Comparison of ENCODE assay signal across 33 cellular contexts in the genomic region with DNA sequence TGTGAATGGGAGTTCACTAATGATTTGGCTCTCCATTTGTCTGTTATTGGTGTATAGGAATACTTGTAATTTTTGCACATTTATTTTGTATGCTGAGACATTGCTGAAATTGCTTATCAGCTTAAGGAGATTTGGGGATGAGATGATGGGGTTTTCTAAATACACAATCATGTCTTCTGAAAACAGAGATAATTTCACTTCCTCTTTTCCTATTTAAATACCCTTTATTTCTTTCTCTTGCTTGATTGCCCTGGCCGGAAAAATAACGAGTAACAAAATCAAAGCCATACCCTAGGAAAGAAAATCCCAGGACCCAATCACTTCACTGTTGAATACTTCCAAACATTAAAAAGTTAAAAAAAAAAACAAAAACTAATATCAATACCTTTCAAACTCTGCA.
"Had no signal": no experiment of that assay in that cellular context is flagged by ENCODE, and none has a peak within 500 bp of the region (broad histone marks: within the 10 kb centered on the region; RNA-seq: fewer than 3 reads in every experiment).

No MANE protein-coding gene starts in this region.

- H3K36me3 Mint-ChIP-seq: activated naive CD8-positive, alpha-beta T cell had no signal

- H3K9me3 ChIP-seq: adrenal gland, body of pancreas, esophagus muscularis mucosa, gastrocnemius medialis had no signal

- H3K27me3 Mint-ChIP-seq: activated B cell treated with CpG ODN at 0.5 μM for 24 hours; activated naive CD8-positive, alpha-beta T cell; activated naive CD8-positive, alpha-beta T cell treated with anti-CD3 and anti-CD28 coated beads, Interleukin-2, amount 50 U/mL, for 24 hours; activated T-helper 17 cell treated with anti-CD3 and anti-CD28 coated beads, Interleukin-2, amount 50 U/mL, for 72 hours; effector memory CD8-positive, alpha-beta T cell had no signal

- H3K4me1 Mint-ChIP-seq: activated naive CD8-positive, alpha-beta T cell treated with anti-CD3 and anti-CD28 coated beads, Interleukin-2, amount 50 U/mL, for 24 hours; activated T-helper 17 cell treated with anti-CD3 and anti-CD28 coated beads, Interleukin-2, amount 50 U/mL, for 72 hours had no signal

- DNase-seq: activated B cell treated with CpG ODN at 0.5 μM for 24 hours; activated CD4-positive, alpha-beta T cell treated with anti-CD3 and anti-CD28 coated beads for 48 hours; activated CD4-positive, alpha-beta T cell treated with anti-CD3 and anti-CD28 coated beads, Interleukin-2, amount 50 U/mL, for 1 hour; activated CD4-positive, alpha-beta T cell treated with anti-CD3 and anti-CD28 coated beads, Interleukin-2, amount 50 U/mL, for 48 hours; activated CD8-positive, alpha-beta memory T cell treated with anti-CD3 and anti-CD28 coated beads for 24 hours; activated CD8-positive, alpha-beta T cell treated with anti-CD3 and anti-CD28 coated beads for 36 hours; activated effector memory CD4-positive, alpha-beta T cell treated with Interleukin-2 at 50 U/mL for 16 hours; activated gamma-delta T cell treated with Interleukin-2 at 50 U/mL for 16 hours; activated naive CD4-positive, alpha-beta T cell treated with anti-CD3 and anti-CD28 coated beads, Interleukin-2, amount 50 U/mL, for 16 hours; activated naive CD4-positive, alpha-beta T cell treated with Interleukin-2 at 50 U/mL for 16 hours; activated naive CD8-positive, alpha-beta T cell treated with anti-CD3 and anti-CD28 coated beads, Interleukin-2, amount 50 U/mL, for 24 hours; activated T-cell treated with anti-CD3 and anti-CD28 coated beads, Interleukin-2, amount 50 U/mL, for 4 hours; adrenal gland; amygdala; aorta; body of pancreas; caudate nucleus; cortex of kidney; dermis blood vessel endothelial cell; effector CD4-positive, alpha-beta T cell; effector memory CD8-positive, alpha-beta T cell; erythroblast; foreskin keratinocyte; gastrocnemius medialis; glutamatergic neuron; heart left ventricle; hippocampal formation; T1000; WERI-Rb-1 had no signal

- H3K4me3 Mint-ChIP-seq: activated B cell treated with CpG ODN at 0.5 μM for 24 hours; activated CD8-positive, alpha-beta T cell treated with anti-CD3 and anti-CD28 coated beads for 36 hours; activated naive CD8-positive, alpha-beta T cell; activated naive CD8-positive, alpha-beta T cell treated with anti-CD3 and anti-CD28 coated beads, Interleukin-2, amount 50 U/mL, for 24 hours; activated T-cell treated with anti-CD3 and anti-CD28 coated beads, Interleukin-2, amount 50 U/mL, for 4 hours; activated T-helper 17 cell treated with anti-CD3 and anti-CD28 coated beads, Interleukin-2, amount 50 U/mL, for 72 hours; effector memory CD8-positive, alpha-beta T cell had no signal

- H3K27ac ChIP-seq: adrenal gland, body of pancreas, esophagus muscularis mucosa, foreskin keratinocyte, gastrocnemius medialis, heart left ventricle, WERI-Rb-1 had no signal

- H3K9me3 Mint-ChIP-seq: activated T-cell treated with anti-CD3 and anti-CD28 coated beads, Interleukin-2, amount 50 U/mL, for 4 hours; activated T-helper 17 cell treated with anti-CD3 and anti-CD28 coated beads, Interleukin-2, amount 50 U/mL, for 72 hours had no signal

- H3K4me1 ChIP-seq: adrenal gland, body of pancreas, esophagus muscularis mucosa, foreskin keratinocyte, gastrocnemius medialis, heart left ventricle had no signal

- ATAC-seq: activated CD4-positive, CD25-positive, alpha-beta regulatory T cell treated with anti-CD3 and anti-CD28 coated beads, Interleukin-2, amount 50 U/mL, for 24 hours; activated CD8-positive, alpha-beta T cell treated with anti-CD3 and anti-CD28 coated beads for 36 hours; activated naive CD8-positive, alpha-beta T cell treated with anti-CD3 and anti-CD28 coated beads, Interleukin-2, amount 50 U/mL, for 24 hours; activated T-cell treated with anti-CD3 and anti-CD28 coated beads, Interleukin-2, amount 50 U/mL, for 4 hours; activated T-helper 17 cell treated with anti-CD3 and anti-CD28 coated beads, Interleukin-2, amount 50 U/mL, for 72 hours; body of pancreas; effector memory CD8-positive, alpha-beta T cell; foreskin keratinocyte; gastrocnemius medialis; heart left ventricle had no signal

- H3K27ac Mint-ChIP-seq: activated B cell treated with CpG ODN at 0.5 μM for 24 hours; activated CD8-positive, alpha-beta T cell treated with anti-CD3 and anti-CD28 coated beads for 36 hours; activated naive CD8-positive, alpha-beta T cell; activated naive CD8-positive, alpha-beta T cell treated with anti-CD3 and anti-CD28 coated beads, Interleukin-2, amount 50 U/mL, for 24 hours; activated T-helper 17 cell treated with anti-CD3 and anti-CD28 coated beads, Interleukin-2, amount 50 U/mL, for 72 hours; effector memory CD8-positive, alpha-beta T cell had no signal

- H3K4me3 ChIP-seq: adrenal gland, body of pancreas, esophagus muscularis mucosa, gastrocnemius medialis, heart left ventricle had no signal

- H3K36me3 ChIP-seq: adrenal gland, esophagus muscularis mucosa, gastrocnemius medialis, heart left ventricle, WERI-Rb-1 had no signal
